8 cellular contexts compared by ENCODE assay signal in the genomic region with DNA sequence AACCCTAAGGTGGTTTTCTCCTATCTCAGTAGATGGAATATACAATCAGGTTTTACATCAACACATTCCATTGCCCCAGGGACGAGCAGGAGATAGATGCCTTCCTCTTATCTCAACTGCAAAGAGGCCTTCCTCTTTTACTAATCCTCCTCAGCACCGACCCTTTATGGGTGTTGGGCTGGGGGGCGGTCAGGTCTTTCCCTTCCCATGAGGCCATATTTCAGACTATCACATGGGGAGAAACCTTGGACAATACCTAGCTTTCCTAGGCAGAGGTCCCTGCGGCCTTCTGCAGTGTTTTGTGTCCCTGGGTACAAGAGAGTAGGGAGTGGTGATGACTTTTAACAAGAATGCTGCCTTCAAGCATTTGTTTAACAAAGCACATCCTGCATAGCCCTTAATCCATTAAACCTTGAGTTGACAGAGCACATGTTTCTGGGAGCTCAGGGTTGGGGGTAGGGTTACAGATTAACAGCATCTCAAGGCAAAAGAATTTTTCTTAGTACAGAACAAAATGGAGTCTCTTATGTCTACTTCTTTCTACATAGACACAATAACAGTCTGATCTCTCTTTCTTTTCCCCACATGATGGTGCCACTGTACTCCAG. TPM values are rescaled to one million over a fixed set of nuclear protein-coding genes. Genes with fewer than 3 reads are reported as not detected.
DNase-seq lines count a peak whose midpoint lies in the region; ATAC-seq, FAIRE-seq and TF ChIP-seq lines count a peak whose summit lies in the region.
"Not testable (repeated sequence)": the region's sequence is repeated elsewhere in the genome, so short reads cannot be mapped to it uniquely, and the experiment has no call there.

No MANE protein-coding gene starts in this region.

- not testable (repeated sequence) for H3K4me1 ChIP-seq in A549; H9 (ENCODE audit: insufficient read depth, low read length); SJCRH30; neuronal stem cell (ENCODE audit: control insufficient read depth in 2 of 2, insufficient read depth in 1 of 2, low read depth in 1 of 2, low read length in 2 of 2)
- H3K4me1 ChIP-seq in Karpas-422 (ENCODE audit: low read length) (peaks cover 14% of the 10 kb centered on the region), endodermal cell (ENCODE audit: control insufficient read depth, insufficient read depth, low read length) (peaks cover 10% of the 10 kb centered on the region), iPS-18a (ENCODE audit: control insufficient read depth, low read depth, low read length) (peaks cover 18% of the 10 kb centered on the region), HepG2 (ENCODE audit: insufficient read depth, low read length) (peaks cover 38% of the 10 kb centered on the region)

- peak overlapping the region; percentile 85 for H3K18ac ChIP-seq in H9 (ENCODE audit: insufficient read length, low read depth, low read length)
- not testable (repeated sequence) for H3K18ac ChIP-seq in neuronal stem cell (ENCODE audit: low read length)

- not testable (repeated sequence) for H3K23ac ChIP-seq in H9 (ENCODE audit: insufficient read length, low read depth, low read length); neuronal stem cell (ENCODE audit: low read depth, low read length, poor library complexity)

- H3K23me2 ChIP-seq in H9 (ENCODE audit: insufficient read length, low read depth, low read length, poor library complexity, severe bottlenecking): not testable (repeated sequence)

- H3K27me3 ChIP-seq in H9 (ENCODE audit: insufficient read depth, low read length); Karpas-422 (ENCODE audit: low read length); SJCRH30; endodermal cell (ENCODE audit: control insufficient read depth, insufficient read depth, low read length, poor library complexity, severe bottlenecking); iPS-18a (ENCODE audit: control insufficient read depth, insufficient read depth, low read length); HepG2 (ENCODE audit: control insufficient read depth in 1 of 2, insufficient read depth in 2 of 2, low read length in 2 of 2); neuronal stem cell (ENCODE audit: control insufficient read depth in 3 of 3, insufficient read depth in 3 of 3, low read depth in 1 of 3, low read length in 3 of 3): not testable (repeated sequence)

- peak overlapping the region; percentile 6 to 34; a peak in 1 of 5 replicates for H3K4me3 Mint-ChIP-seq in H9
- peak overlapping the region; percentile 31 for H3K4me3 Mint-ChIP-seq in endodermal cell

- not testable (repeated sequence) for H3K9me2 ChIP-seq in Karpas-422 (replicated peaks; ENCODE audit: insufficient read depth, low read length)

- in situ Hi-C loops in HepG2 (cut with HindIII; ENCODE audit: extremely low pct_ligation_motif_present, low pct_unique_long_range_greater_than_20kb): not testable (repeated sequence)

- POLR2A ChIA-PET in A549 (lab: Yijun Ruan, JAX): not testable (repeated sequence)
- POLR2A ChIA-PET in HepG2 (lab: Yijun Ruan, JAX): interaction anchor here (0.8 kb wide), 1 partner anchor 9 kb away, joined by 3 read pairs; a partner anchor contains a TSS

- FAIRE-seq in A549 (lab: Jason Lieb, UNC): not testable (repeated sequence)
- peak; percentile 52 for FAIRE-seq in HepG2 (lab: Jason Lieb, UNC)

- TF ChIP-seq POLR2A in A549 (IDR thresholded peaks at IDR 0.05; ENCODE audit: low read length); HepG2 (IDR thresholded peaks at IDR 0.05; ENCODE audit: insufficient read depth in 1 of 2, low read depth in 2 of 2, low read length in 2 of 2): not testable (repeated sequence)

- H3K4me1 Mint-ChIP-seq in H9 (peaks cover 18 to 22% of the 10 kb centered on the region in 2 experiments), endodermal cell (peaks cover 17% of the 10 kb centered on the region)

- not testable (repeated sequence) for H3K9me3 ChIP-seq in A549; H9 (ENCODE audit: control insufficient read depth, low read depth, low read length); Karpas-422 (ENCODE audit: low read length); SJCRH30 (replicated peaks); endodermal cell (ENCODE audit: control insufficient read depth, low read length); iPS-18a (ENCODE audit: control insufficient read depth, low read depth, low read length); HepG2 (ENCODE audit: low read length); neuronal stem cell (replicated peaks in 1 of 2; ENCODE audit: control insufficient read depth in 2 of 2, insufficient read depth in 1 of 2, low read depth in 1 of 2, low read length in 2 of 2)

- H3K36me3 ChIP-seq in Karpas-422 (ENCODE audit: insufficient read depth, low read length); SJCRH30; endodermal cell (ENCODE audit: control insufficient read depth, insufficient read depth, low read length); iPS-18a (ENCODE audit: control insufficient read depth, low read depth, low read length); HepG2 (replicated peaks in 1 of 2; ENCODE audit: control insufficient read depth in 1 of 2, insufficient read depth in 2 of 2, low read length in 2 of 2); neuronal stem cell (replicated peaks in 1 of 2; ENCODE audit: control insufficient read depth in 2 of 2, insufficient read depth in 2 of 2, low read length in 2 of 2): not testable (repeated sequence)

- not testable (repeated sequence) for DNase-seq in A549 (ENCODE audit: low read depth in 1 of 2, low spot score in 1 of 2); neuronal stem cell (ENCODE audit: low spot score)
- DNase-seq in H9: peak; percentile 68
- DNase-seq in Karpas-422: peak; percentile 54
- DNase-seq in SJCRH30: peak; percentile 44 to 58
- peak; percentile 79 for DNase-seq in endodermal cell
- peak; percentile 51 for DNase-seq in HepG2 (ENCODE audit: low spot score)

- H2AFZ ChIP-seq in H9 (ENCODE audit: low read length); HepG2 (ENCODE audit: low read length): not testable (repeated sequence)
- H2AFZ ChIP-seq in Karpas-422 (ENCODE audit: low read length) (peak overlapping the region; percentile 91), neuronal stem cell (ENCODE audit: low read length) (peak overlapping the region; percentile 81)

- intact Hi-C loops in HepG2 (cut with micrococcal nuclease; ENCODE audit: unreplicated experiment): not testable (repeated sequence)

- H2BK5ac ChIP-seq in H9 (ENCODE audit: insufficient read length, low read length); neuronal stem cell (ENCODE audit: low read length): not testable (repeated sequence)

- H2BK15ac ChIP-seq in H9 (ENCODE audit: low read depth, low read length); neuronal stem cell (ENCODE audit: low read length): not testable (repeated sequence)

- H2AK5ac ChIP-seq in H9 (ENCODE audit: insufficient read length, low read length); neuronal stem cell (ENCODE audit: low read depth, low read length): not testable (repeated sequence)

- WGBS in A549 (ENCODE audit: missing lambda C conversion rate): 51% methylated on average over 4 of the region's 4 CpGs
- no CpG with 5 or more reads among the region's 4 CpGs for WGBS in H9 (ENCODE audit: extremely low coverage, insufficient read length, low lambda C conversion rate)
- WGBS in endodermal cell (ENCODE audit: insufficient coverage in 1 of 2, insufficient read length in 1 of 2), 2 experiments: 16% methylated on average over 4 of the region's 4 CpGs; no CpG with 5 or more reads in 1 of the 2 experiments
- WGBS in HepG2 (ENCODE audit: low lambda C conversion rate): 12% methylated on average over 4 of the region's 4 CpGs
- WGBS in neuronal stem cell (ENCODE audit: extremely low coverage in 2 of 2, insufficient read length in 2 of 2, insufficient replicate concordance in 1 of 2), 2 donors: no CpG with 5 or more reads among the region's 4 CpGs

- not testable (repeated sequence) for H3K79me1 ChIP-seq in H9 (ENCODE audit: insufficient read depth, low read depth, low read length, poor library complexity, severe bottlenecking); neuronal stem cell (ENCODE audit: low read depth, low read length)

- not testable (repeated sequence) for H4K8ac ChIP-seq in H9 (replicated peaks; ENCODE audit: insufficient read length, low read depth, low read length); neuronal stem cell (ENCODE audit: low read depth, low read length)

- CTCF ChIA-PET in A549 (lab: Yijun Ruan, JAX); HepG2 (lab: Yijun Ruan, JAX; ENCODE audit: low intra/inter-chr PET ratio, low total read pairs): not testable (repeated sequence)

- H2BK20ac ChIP-seq in H9 (ENCODE audit: low read depth, low read length, poor library complexity, severe bottlenecking): not testable (repeated sequence)

- TF ChIP-seq EP300 in A549 (IDR thresholded peaks at IDR 0.05); HepG2 (IDR thresholded peaks at IDR 0.05; ENCODE audit: low read depth in 2 of 2, low read length in 2 of 2); HepG2 (CRISPR knock-in tag; IDR thresholded peaks at IDR 0.05; ENCODE audit: borderline replicate concordance): not testable (repeated sequence)

- not testable (repeated sequence) for H3K27me3 Mint-ChIP-seq in H9 (ENCODE audit: low read depth); endodermal cell (ENCODE audit: insufficient read depth)

- not testable (repeated sequence) for H4K20me1 ChIP-seq in H9 (ENCODE audit: control insufficient read depth, insufficient read depth, insufficient read length); Karpas-422 (ENCODE audit: insufficient read depth, low read depth, low read length); HepG2 (ENCODE audit: insufficient read depth, low read length)

- not testable (repeated sequence) for TF ChIP-seq RAD21 in A549 (conservative IDR thresholded peaks at IDR 0.05 in 1 of 2, IDR thresholded peaks at IDR 0.05 in 1 of 2); HepG2 (CRISPR knock-in tag; IDR thresholded peaks at IDR 0.05)

- H3K4ac ChIP-seq in H9 (ENCODE audit: low read depth, low read length); neuronal stem cell (ENCODE audit: low read length): not testable (repeated sequence)

- H4K91ac ChIP-seq in H9 (ENCODE audit: insufficient read length, low read depth, low read length); neuronal stem cell (ENCODE audit: low read depth, low read length, poor library complexity): not testable (repeated sequence)

- not testable (repeated sequence) for H3K79me2 ChIP-seq in H9 (ENCODE audit: insufficient read depth, low read length); Karpas-422 (ENCODE audit: low read length); HepG2 (ENCODE audit: insufficient read depth, low read length)

- not testable (repeated sequence) for H3K36me3 Mint-ChIP-seq in H9 (ENCODE audit: insufficient read depth in 1 of 3, low read depth in 3 of 3); endodermal cell (ENCODE audit: low read depth)

- not testable (repeated sequence) for H2BK120ac ChIP-seq in H9 (ENCODE audit: low read depth, low read length, poor library complexity, severe bottlenecking); neuronal stem cell (ENCODE audit: low read depth, low read length)

- not testable (repeated sequence) for H2BK12ac ChIP-seq in H9 (ENCODE audit: insufficient read length, low read depth, low read length); neuronal stem cell (ENCODE audit: low read length)

- not testable (repeated sequence) for H3K14ac ChIP-seq in H9 (ENCODE audit: insufficient read depth, low read length); neuronal stem cell (ENCODE audit: low read length)

- H3K4me2 ChIP-seq in A549; neuronal stem cell (ENCODE audit: insufficient read depth, low read length, poor library complexity, severe bottlenecking): not testable (repeated sequence)
- H3K4me2 ChIP-seq in H9 (ENCODE audit: insufficient read depth, insufficient read length, low read length): peak overlapping the region; percentile 21
- H3K4me2 ChIP-seq in Karpas-422 (ENCODE audit: low read depth, low read length, poor library complexity, severe bottlenecking): peak overlapping the region; percentile 32
- H3K4me2 ChIP-seq in HepG2 (ENCODE audit: low read depth, low read length): peak overlapping the region; percentile 60

- H4K5ac ChIP-seq in H9 (ENCODE audit: insufficient read length, low read depth, low read length): not testable (repeated sequence)

- ATAC-seq in A549, HepG2: not testable (repeated sequence)

- H3K27ac Mint-ChIP-seq in H9: peak overlapping the region; percentile 97 to 99 (median 98)
- peak overlapping the region; percentile 94 for H3K27ac Mint-ChIP-seq in endodermal cell

- peak overlapping the region; percentile 80 for H3T11ph ChIP-seq in H9 (ENCODE audit: low read length)

- H3K56ac ChIP-seq in H9 (ENCODE audit: insufficient read length, low read depth, low read length): not testable (repeated sequence)

- not testable (repeated sequence) for H3K9ac ChIP-seq in H9 (ENCODE audit: extremely low read depth, insufficient read length, low read length); Karpas-422 (ENCODE audit: low read length); HepG2 (ENCODE audit: insufficient read depth, low read depth, low read length); neuronal stem cell (ENCODE audit: low read depth, low read length, poor library complexity)
- H3K9ac ChIP-seq in endodermal cell (ENCODE audit: extremely low read depth, low read length, poor library complexity, severe bottlenecking): peak overlapping the region; percentile 21
- H3K9ac ChIP-seq in iPS-18a (ENCODE audit: low read length): peak overlapping the region; percentile 45

- not testable (repeated sequence) for H3K9me3 Mint-ChIP-seq in H9, endodermal cell

- TF ChIP-seq CTCF in A549 (IDR thresholded peaks at IDR 0.05); H9 (conservative IDR thresholded peaks at IDR 0.05); endodermal cell (conservative IDR thresholded peaks at IDR 0.05); HepG2 (CRISPR knock-in tag; IDR thresholded peaks at IDR 0.05): not testable (repeated sequence)

- not testable (repeated sequence) for H3K4me3 ChIP-seq in A549; Karpas-422 (ENCODE audit: low read length); SJCRH30; endodermal cell (ENCODE audit: low read length); iPS-18a (ENCODE audit: low read length); neuronal stem cell (ENCODE audit: low read length in 2 of 2)
- peak overlapping the region in 1 of 3 experiments; percentile 5; a peak in 2 of 6 replicates for H3K4me3 ChIP-seq in HepG2 (replicated peaks in 1 of 3; ENCODE audit: insufficient read depth in 1 of 3, low read depth in 2 of 3, low read length in 3 of 3)

- BruUV-seq in HepG2 (replicated peaks; lab: Mats Ljungman, UMichigan): not testable (repeated sequence)

- H3K27ac ChIP-seq in A549; Karpas-422 (ENCODE audit: low read length); SJCRH30; endodermal cell (ENCODE audit: low read depth, low read length); HepG2 (ENCODE audit: extremely low read length, insufficient read depth, low read length); neuronal stem cell (replicated peaks; ENCODE audit: low read length): not testable (repeated sequence)
- peak overlapping the region; percentile 90 for H3K27ac ChIP-seq in H9 (ENCODE audit: insufficient read length, low read depth, low read length)
- H3K27ac ChIP-seq in iPS-18a (ENCODE audit: low read length): peak overlapping the region; percentile 47

RNA-seq across cellular contexts. Expression of a gene that starts 9.2 kb away (rescaled TPM):
- polyA plus RNA-seq in A549 (2011; rRNA removed): 10.3 and 11.7 TPM in 2 replicates
- polyA plus RNA-seq in A549 (2012; cell fraction: cytosol; rRNA removed): 8.3 and 9.9 TPM in 2 replicates
- 16.1 and 16.9 TPM in 2 replicates for polyA plus RNA-seq in A549 (2012; cell fraction: nucleus; rRNA removed)
- 7.4 to 9.7 TPM (median 8.1 TPM) in 3 replicates for polyA plus RNA-seq in A549 (2017; fragmentation: RNase III; extraction: RNeasy Plus Mini Kit Qiagen cat#74134 plus additional on column Dnase treatment)
- polyA minus RNA-seq in A549 (2011; rRNA and poly(A)+ RNA removed): 14.8 and 17.3 TPM in 2 replicates
- 8.9 and 10.0 TPM in 2 replicates for total RNA-seq in H9 (2021)
- total RNA-seq in Karpas-422 (2014; rRNA removed; shearing (Covaris generic); ENCODE audit: low replicate concordance): 20.9 and 23.2 TPM in 2 replicates
- total RNA-seq in SJCRH30 (2014; rRNA removed; shearing (Covaris generic)): 12.1 and 12.5 TPM in 2 replicates
- 10 to 100 TPM; 13.1 to 15.6 TPM for total RNA-seq in endodermal cell
- polyA plus RNA-seq in endodermal cell (2013, experiment 1 of 2): 17.6 TPM
- polyA plus RNA-seq in endodermal cell (2013, experiment 2 of 2): 16.2 TPM
- total RNA-seq in HepG2 (2016; rRNA removed; fragmentation: Illumina TruSeq; extraction: Trizol): 7.3 and 7.7 TPM in 2 replicates
- total RNA-seq in HepG2 (2016; cell fraction: cytosol; rRNA removed; fragmentation: Illumina TruSeq; extraction: Trizol; ENCODE audit: low read depth): 2.4 and 3.2 TPM in 2 replicates
- total RNA-seq in HepG2 (2016; cell fraction: insoluble cytoplasmic fraction; rRNA removed; fragmentation: Illumina TruSeq; extraction: Trizol): 7.3 and 7.8 TPM in 2 replicates
- 6.7 and 7.6 TPM in 2 replicates for total RNA-seq in HepG2 (2016; cell fraction: membrane; rRNA removed; fragmentation: Illumina TruSeq; extraction: Trizol)
- total RNA-seq in HepG2 (2016; cell fraction: nucleus; rRNA removed; fragmentation: Illumina TruSeq; extraction: Trizol): 6.7 and 8.8 TPM in 2 replicates
- polyA plus RNA-seq in HepG2 (2011; rRNA removed): 13.5 and 17.3 TPM in 2 replicates
- polyA plus RNA-seq in HepG2 (2011; cell fraction: cytosol; rRNA removed): 10.1 and 11.5 TPM in 2 replicates
- polyA plus RNA-seq in HepG2 (2011; cell fraction: nucleus; rRNA removed): 42.5 and 49.3 TPM in 2 replicates
- polyA plus RNA-seq in HepG2 (2012): 7.8 and 8.2 TPM in 2 replicates
- polyA plus RNA-seq in HepG2 (2016; cell fraction: cytosol; fragmentation: Illumina TruSeq; extraction: Trizol; ENCODE audit: low read depth): 3.2 and 3.4 TPM in 2 replicates
- polyA plus RNA-seq in HepG2 (2016; cell fraction: insoluble cytoplasmic fraction; fragmentation: Illumina TruSeq; extraction: Trizol; ENCODE audit: low read depth): 7.2 and 8.3 TPM in 2 replicates
- polyA plus RNA-seq in HepG2 (2016; cell fraction: membrane; fragmentation: Illumina TruSeq; extraction: Trizol; ENCODE audit: low read depth): 5.2 and 5.4 TPM in 2 replicates
- 13.1 and 16.6 TPM in 2 replicates for polyA plus RNA-seq in HepG2 (2016; cell fraction: nucleus; fragmentation: Illumina TruSeq; extraction: Trizol; ENCODE audit: insufficient read depth, low read depth)
- polyA minus RNA-seq in HepG2 (2011; rRNA and poly(A)+ RNA removed; ENCODE audit: low replicate concordance): 18.1 and 37.2 TPM in 2 replicates
- polyA minus RNA-seq in HepG2 (2011; cell fraction: cytosol; rRNA and poly(A)+ RNA removed): 6.1 and 7.2 TPM in 2 replicates
- 15.7 and 20.1 TPM in 2 replicates for polyA minus RNA-seq in HepG2 (2011; cell fraction: nucleus; rRNA and poly(A)+ RNA removed)
- polyA plus RNA-seq in neuronal stem cell (2013, experiment 1 of 2): 5.6 TPM
- polyA plus RNA-seq in neuronal stem cell (2013, experiment 2 of 2): 5.8 TPM
